Comparison of ENCODE assay signal across 22 cellular contexts in the genomic region with DNA sequence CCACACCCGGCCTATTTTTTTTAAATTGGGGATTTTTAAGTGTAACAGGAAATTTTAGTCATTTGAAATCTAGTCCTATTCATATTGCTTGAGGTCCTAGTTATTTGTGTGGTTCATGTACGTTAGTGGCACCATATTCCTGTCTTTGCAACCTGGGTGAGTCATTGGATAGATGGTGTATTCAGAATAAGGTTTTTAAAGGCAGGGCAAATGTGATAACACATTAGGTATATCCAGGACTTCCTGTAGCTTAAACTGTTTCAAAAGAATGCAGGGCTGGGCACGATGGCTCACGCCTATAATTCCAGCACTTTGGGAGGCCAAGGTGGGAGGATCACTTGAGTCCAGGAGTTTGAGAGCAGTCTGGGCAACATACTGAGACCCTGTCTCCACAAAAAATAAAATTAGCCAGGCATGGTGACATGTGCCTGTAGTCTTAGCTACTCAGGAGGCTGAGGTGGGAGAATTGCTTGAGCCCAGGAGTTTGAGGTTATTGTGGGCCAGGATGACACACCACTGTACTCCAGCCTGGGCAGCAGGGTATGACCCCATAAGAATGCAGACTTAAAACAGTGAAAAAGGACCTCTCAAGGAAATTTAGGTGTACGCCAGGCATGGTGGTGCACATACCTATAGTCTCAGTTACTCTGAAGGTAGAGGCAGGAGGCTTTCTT. TPM values are rescaled to one million over a fixed set of nuclear protein-coding genes. Genes with fewer than 3 reads are reported as not detected.
DNase-seq lines count a peak whose midpoint lies in the region; ATAC-seq, FAIRE-seq and TF ChIP-seq lines count a peak whose summit lies in the region.
"Had no signal": no experiment of that assay in that cellular context is flagged by ENCODE, and none has a peak within 500 bp of the region (broad histone marks: within the 10 kb centered on the region; RNA-seq: fewer than 3 reads in every experiment).

No MANE protein-coding gene starts in this region.

- no peak for DNase-seq in activated CD8-positive, alpha-beta memory T cell treated with anti-CD3 and anti-CD28 coated beads, Interleukin-2, amount 10 ng/mL, durations not matched to agents 7 days and 5 days
- DNase-seq in activated CD8-positive, alpha-beta memory T cell treated with anti-CD3 and anti-CD28 coated beads for 24 hours, result no peak
- DNase-seq in RWPE1 (ENCODE audit: low spot score), result no peak
- DNase-seq in epithelial cell of esophagus (ENCODE audit: low read depth), result peak; percentile 67
- peak; percentile 40 for DNase-seq in small intestine
- DNase-seq in putamen (ENCODE audit: low spot score), result no peak
- DNase-seq: activated CD4-positive, alpha-beta T cell treated with anti-CD3 and anti-CD28 coated beads, Interleukin-2, amount 10 ng/mL, durations not matched to agents 7 days and 5 days; amniotic stem cell; caudate nucleus; dorsolateral prefrontal cortex; GOT3; heart left ventricle; NCI-H526; sigmoid colon; stimulated activated CD4-positive, alpha-beta T cell treated with anti-CD3 and anti-CD28 coated beads, Interleukin-2, amount 100 ng/mL, for 24 hours; SW 1271; uterus had no signal

- H3K4me3 ChIP-seq in epithelial cell of esophagus (ENCODE audit: low read length) (no peak overlapping the region), small intestine (ENCODE audit: low read depth in 1 of 2, low read length in 2 of 2) (no peak overlapping the region)
- H3K4me3 ChIP-seq: BLaER1, dorsolateral prefrontal cortex, heart left ventricle, sigmoid colon, uterus had no signal

- H3K27ac Mint-ChIP-seq in activated CD8-positive, alpha-beta memory T cell treated with anti-CD3 and anti-CD28 coated beads, Interleukin-2, amount 10 ng/mL, durations not matched to agents 7 days and 5 days, result peak overlapping the region; percentile 83
- H3K27ac Mint-ChIP-seq: activated CD4-positive, alpha-beta T cell treated with anti-CD3 and anti-CD28 coated beads, Interleukin-2, amount 10 ng/mL, durations not matched to agents 7 days and 5 days had no signal

- no peak for FAIRE-seq in small intestine (lab: Jason Lieb, UNC)
- FAIRE-seq: D721Med had no signal

- peaks cover 68% of the 10 kb centered on the region for H3K4me1 Mint-ChIP-seq in activated CD8-positive, alpha-beta memory T cell treated with anti-CD3 and anti-CD28 coated beads, Interleukin-2, amount 10 ng/mL, durations not matched to agents 7 days and 5 days

- H3K36me3 ChIP-seq in small intestine (ENCODE audit: control insufficient read depth in 2 of 2, insufficient read depth in 2 of 2, low read length in 2 of 2), result peaks cover 7 to 10% of the 10 kb centered on the region in 2 donors
- H3K36me3 ChIP-seq: uterus had no signal

- peaks cover 38% of the 10 kb centered on the region for H3K36me3 Mint-ChIP-seq in activated CD8-positive, alpha-beta memory T cell treated with anti-CD3 and anti-CD28 coated beads, Interleukin-2, amount 10 ng/mL, durations not matched to agents 7 days and 5 days

- 49 to 72% (median 57%) methylated on average over 5 of the region's 5 CpGs for WGBS in small intestine, 3 donors

- no peak overlapping the region for H3K4me3 Mint-ChIP-seq in activated CD8-positive, alpha-beta memory T cell treated with anti-CD3 and anti-CD28 coated beads, Interleukin-2, amount 10 ng/mL, durations not matched to agents 7 days and 5 days
- H3K4me3 Mint-ChIP-seq: activated CD4-positive, alpha-beta T cell treated with anti-CD3 and anti-CD28 coated beads, Interleukin-2, amount 10 ng/mL, durations not matched to agents 7 days and 5 days had no signal

- H3K27ac ChIP-seq in RWPE1, result peak overlapping the region; percentile 51; the same call in 1 of the 2 replicates
- peak overlapping the region in 1 of 2 donors; percentile 44 for H3K27ac ChIP-seq in small intestine (ENCODE audit: low read depth in 1 of 2, low read length in 1 of 2)
- H3K27ac ChIP-seq: BLaER1, dorsolateral prefrontal cortex, heart left ventricle, sigmoid colon, uterus had no signal

- no peak for TF ChIP-seq CTCF in RWPE1 (conservative IDR thresholded peaks at IDR 0.05; ENCODE audit: low read depth)
- TF ChIP-seq CTCF in epithelial cell of esophagus (IDR thresholded peaks at IDR 0.05; ENCODE audit: insufficient read depth, low read depth, low read length, missing control alignments), result no peak

- CTCF ChIA-PET in activated CD8-positive, alpha-beta memory T cell treated with anti-CD3 and anti-CD28 coated beads, Interleukin-2, amount 10 ng/mL, durations not matched to agents 7 days and 5 days (lab: Charles Lee), result no interaction called here
- CTCF ChIA-PET in RWPE1 (lab: Yijun Ruan, JAX), result interaction anchor here (0.6 kb wide), 1 partner anchor 34 kb away, joined by 4 read pairs; no protein-coding TSS in a partner anchor

- no peak for ATAC-seq in activated CD8-positive, alpha-beta memory T cell treated with anti-CD3 and anti-CD28 coated beads, Interleukin-2, amount 10 ng/mL, durations not matched to agents 7 days and 5 days
- ATAC-seq in GM19463 (IDR thresholded peaks at IDR 0.05; ENCODE audit: unreplicated experiment), result no peak
- no peak for ATAC-seq in HG02571 (IDR thresholded peaks at IDR 0.05; ENCODE audit: unreplicated experiment)
- ATAC-seq: Right ventricle myocardium inferior had no signal

- H3K27me3 Mint-ChIP-seq in activated CD8-positive, alpha-beta memory T cell treated with anti-CD3 and anti-CD28 coated beads, Interleukin-2, amount 10 ng/mL, durations not matched to agents 7 days and 5 days, result no peaks in the 10 kb centered on the region
- H3K27me3 Mint-ChIP-seq: activated CD4-positive, alpha-beta T cell treated with anti-CD3 and anti-CD28 coated beads, Interleukin-2, amount 10 ng/mL, durations not matched to agents 7 days and 5 days had no signal

- no peaks in the 10 kb centered on the region for H3K9me3 Mint-ChIP-seq in activated CD8-positive, alpha-beta memory T cell treated with anti-CD3 and anti-CD28 coated beads, Interleukin-2, amount 10 ng/mL, durations not matched to agents 7 days and 5 days (ENCODE audit: low read depth)
- H3K9me3 Mint-ChIP-seq: activated CD4-positive, alpha-beta T cell treated with anti-CD3 and anti-CD28 coated beads, Interleukin-2, amount 10 ng/mL, durations not matched to agents 7 days and 5 days had no signal

- H3K27me3 ChIP-seq in small intestine (ENCODE audit: control insufficient read depth in 2 of 2, insufficient read depth in 2 of 2, low read length in 2 of 2), result no peaks in the 10 kb centered on the region
- H3K27me3 ChIP-seq: BLaER1, dorsolateral prefrontal cortex, heart left ventricle, sigmoid colon, uterus had no signal

- POLR2A ChIA-PET in RWPE1 (lab: Yijun Ruan, JAX; ENCODE audit: low non-redundant PET), result no interaction called here

- peaks cover 0 to 3% of the 10 kb centered on the region in 2 donors for H3K4me1 ChIP-seq in small intestine (ENCODE audit: control insufficient read depth in 2 of 2, insufficient read depth in 1 of 2, low read depth in 1 of 2, low read length in 1 of 2)
- H3K4me1 ChIP-seq: sigmoid colon, uterus had no signal

- no peaks in the 10 kb centered on the region for H3K9me3 ChIP-seq in small intestine (ENCODE audit: control insufficient read depth, low read depth)
- H3K9me3 ChIP-seq: BLaER1, heart left ventricle, sigmoid colon, uterus had no signal

RNA-seq across cellular contexts. Expression of a gene that starts 8.1 kb away (rescaled TPM):
- total RNA-seq in activated CD8-positive, alpha-beta memory T cell treated with anti-CD3 and anti-CD28 coated beads, Interleukin-2, amount 10 ng/mL, durations not matched to agents 7 days and 5 days, result 10 to 100 TPM; 76.6 to 91.6 TPM
- polyA plus RNA-seq in small intestine, result 1 to 10 TPM; 3.2 to 8.2 (median 4.5) TPM

RNA-seq across cellular contexts. Expression of a gene that starts 41.8 kb away (rescaled TPM):
- under 1 TPM; 0.05 to 0.76 TPM for total RNA-seq in activated CD8-positive, alpha-beta memory T cell treated with anti-CD3 and anti-CD28 coated beads, Interleukin-2, amount 10 ng/mL, durations not matched to agents 7 days and 5 days
- polyA plus RNA-seq in small intestine, result under 1 TPM in 2 of 3 donors, not detected in 1; 0.22 to 0.45 TPM

RNA-seq across cellular contexts. Expression of a gene that starts 49.4 kb away (rescaled TPM):
- 1 to 10 TPM; 2.6 to 2.9 TPM for total RNA-seq in activated CD8-positive, alpha-beta memory T cell treated with anti-CD3 and anti-CD28 coated beads, Interleukin-2, amount 10 ng/mL, durations not matched to agents 7 days and 5 days
- 1 to 10 TPM in 1 of 3 donors, under 1 TPM in 2; 0.22 to 3.1 (median 0.81) TPM for polyA plus RNA-seq in small intestine

Comparison
In these comparisons a context has a peak if more than half of its experiments do, and no peak if none do; other contexts are left out.
1. DNase-seq: peak in epithelial cell of esophagus (single experiment) and small intestine (single experiment); none in activated CD8-positive, alpha-beta memory T cell treated with anti-CD3 and anti-CD28 coated beads, Interleukin-2, amount 10 ng/mL, durations not matched to agents 7 days and 5 days (single experiment), activated CD8-positive, alpha-beta memory T cell treated with anti-CD3 and anti-CD28 coated beads for 24 hours (single experiment), RWPE1 (single experiment) and putamen (single experiment).